ENCODE assay signal across 26 cellular contexts in the genomic region with DNA sequence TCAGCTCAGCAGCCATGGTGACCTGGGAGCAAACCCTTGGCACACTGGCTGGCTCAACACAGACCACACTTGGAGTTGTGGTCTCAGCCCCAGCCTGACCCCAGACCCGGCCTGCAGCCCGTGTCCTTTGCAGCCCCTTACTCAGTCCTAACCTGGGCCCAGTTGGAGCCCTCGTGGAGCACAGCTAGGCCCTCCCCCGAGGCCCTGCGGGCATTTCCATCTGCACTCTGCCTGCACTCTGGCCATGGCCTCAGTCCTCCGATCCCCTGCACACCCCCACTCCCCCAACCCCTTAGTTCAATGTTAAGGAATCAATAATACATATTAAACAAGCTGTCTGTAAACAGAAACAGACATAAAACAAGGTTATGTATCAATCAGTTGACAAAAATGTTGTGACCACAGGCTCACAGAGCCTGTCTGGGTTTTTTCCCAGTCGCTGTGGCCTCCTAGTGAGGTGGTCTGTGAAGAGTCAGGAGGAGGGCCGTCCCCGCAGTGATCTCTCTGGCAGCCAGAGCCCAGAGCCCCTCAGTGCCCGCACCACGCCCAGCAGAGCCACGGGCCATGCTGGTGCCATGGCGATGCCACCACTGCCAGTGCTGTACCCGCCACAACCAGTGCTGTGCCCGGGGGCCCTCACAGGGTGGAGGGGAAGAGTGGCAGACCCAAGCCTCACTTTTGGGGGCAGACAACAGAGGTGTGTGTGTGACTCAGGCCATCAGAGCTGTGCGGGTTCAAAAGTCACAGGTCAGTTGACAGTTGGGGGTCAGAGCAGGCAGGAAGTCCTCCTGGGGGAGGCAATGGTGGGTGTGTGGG. TPM values are rescaled to one million over a fixed set of nuclear protein-coding genes. Genes with fewer than 3 reads are reported as not detected.
"Had no signal": no experiment of that assay in that cellular context is flagged by ENCODE, and none has a peak within 500 bp of the region (broad histone marks: within the 10 kb centered on the region; RNA-seq: fewer than 3 reads in every experiment).

No MANE protein-coding gene starts in this region.

- H3K4me1 Mint-ChIP-seq: activated naive CD4-positive, alpha-beta T cell treated with anti-CD3 and anti-CD28 coated beads, Interleukin-2, amount 50 U/mL, for 24 hours; central memory CD8-positive, alpha-beta T cell; immature natural killer cell had no signal

- H3K36me3 Mint-ChIP-seq: activated naive CD4-positive, alpha-beta T cell treated with anti-CD3 and anti-CD28 coated beads, Interleukin-2, amount 50 U/mL, for 24 hours; immature natural killer cell had no signal

- H3K27ac ChIP-seq: adrenal gland, brain microvascular endothelial cell, esophagus squamous epithelium, foreskin keratinocyte, right atrium auricular region, tibial nerve had no signal

- H3K4me3 Mint-ChIP-seq: activated CD8-positive, alpha-beta T cell treated with anti-CD3 and anti-CD28 coated beads, Interleukin-2, amount 10 ng/mL, durations not matched to agents 7 days and 5 days; activated naive CD4-positive, alpha-beta T cell treated with anti-CD3 and anti-CD28 coated beads, Interleukin-2, amount 50 U/mL, for 24 hours; central memory CD8-positive, alpha-beta T cell; immature natural killer cell; T-helper 1 cell treated with Interleukin-12 subunit alpha and Interleukin-12 subunit beta and Interleukin-4 antibody, amounts not matched to agents 30 μg/mL and 1 μg/mL, for 36 hours had no signal

- H3K9me3 Mint-ChIP-seq: activated naive CD4-positive, alpha-beta T cell treated with anti-CD3 and anti-CD28 coated beads, Interleukin-2, amount 50 U/mL, for 24 hours; central memory CD8-positive, alpha-beta T cell; immature natural killer cell; T-helper 1 cell treated with Interleukin-12 subunit alpha and Interleukin-12 subunit beta and Interleukin-4 antibody, amounts not matched to agents 30 μg/mL and 1 μg/mL, for 36 hours had no signal

- H3K27me3 ChIP-seq: adrenal gland, brain microvascular endothelial cell, right atrium auricular region, tibial nerve had no signal

- H3K9me3 ChIP-seq: adrenal gland, esophagus squamous epithelium, right atrium auricular region, tibial nerve had no signal

- ATAC-seq: activated CD8-positive, alpha-beta T cell treated with anti-CD3 and anti-CD28 coated beads, Interleukin-2, amount 10 ng/mL, durations not matched to agents 7 days and 5 days had no signal

- H3K4me1 ChIP-seq: foreskin keratinocyte had no signal

- H3K4me3 ChIP-seq: adrenal gland, esophagus squamous epithelium, lung, right atrium auricular region, skin epidermis, tibial nerve had no signal

- DNase-seq: activated CD4-positive, alpha-beta T cell treated with anti-CD3 and anti-CD28 coated beads for 48 hours; activated CD8-positive, alpha-beta memory T cell treated with anti-CD3 and anti-CD28 coated beads, Interleukin-2, amount 50 U/mL, for 4 hours; activated CD8-positive, alpha-beta T cell treated with anti-CD3 and anti-CD28 coated beads, Interleukin-2, amount 10 ng/mL, durations not matched to agents 7 days and 5 days; activated effector memory CD4-positive, alpha-beta T cell treated with anti-CD3 and anti-CD28 coated beads, Interleukin-2, amount 50 U/mL, for 16 hours; activated T-cell treated with anti-CD3 and anti-CD28 coated beads, Interleukin-2, amount 50 U/mL, for 48 hours; brain microvascular endothelial cell; cortex of kidney; effector CD4-positive, alpha-beta T cell; esophagus squamous epithelium; foreskin keratinocyte; immature natural killer cell; stimulated activated CD4-positive, alpha-beta T cell treated with anti-CD3 and anti-CD28 coated beads, Interleukin-15, amount 100 ng/mL, for 24 hours; stimulated activated CD4-positive, alpha-beta T cell treated with anti-CD3 and anti-CD28 coated beads, Interleukin-4, amount 100 ng/mL, for 1 hour; stimulated activated naive CD4-positive, alpha-beta T cell had no signal

- H3K36me3 ChIP-seq: adrenal gland, brain microvascular endothelial cell, esophagus squamous epithelium, right atrium auricular region, tibial nerve, WERI-Rb-1 had no signal

- H3K27ac Mint-ChIP-seq: activated CD8-positive, alpha-beta T cell treated with anti-CD3 and anti-CD28 coated beads, Interleukin-2, amount 10 ng/mL, durations not matched to agents 7 days and 5 days; activated naive CD4-positive, alpha-beta T cell treated with anti-CD3 and anti-CD28 coated beads, Interleukin-2, amount 50 U/mL, for 24 hours; immature natural killer cell; T-helper 1 cell treated with Interleukin-12 subunit alpha and Interleukin-12 subunit beta and Interleukin-4 antibody, amounts not matched to agents 30 μg/mL and 1 μg/mL, for 36 hours had no signal

RNA-seq across cellular contexts. Expression of a gene that starts 25.5 kb away (rescaled TPM):
- total RNA-seq: activated CD8-positive, alpha-beta T cell treated with anti-CD3 and anti-CD28 coated beads, Interleukin-2, amount 10 ng/mL, durations not matched to agents 7 days and 5 days; endothelial cell of umbilical vein; esophagus squamous epithelium; foreskin keratinocyte; myocyte; right atrium auricular region; subcutaneous adipose tissue; tibial nerve had no signal
- polyA plus RNA-seq: endothelial cell of umbilical vein, foreskin keratinocyte, immature natural killer cell had no signal
